1 cellular context compared by ENCODE assay signal in genomic region chr16:70740174-70740918, GRCh38.
TF ChIP-seq lines count a peak whose summit lies in the region.

No MANE protein-coding gene starts in this region.

TF ChIP-seq in HepG2, 621 proteins besides CTCF, POLR2A, EP300 and RAD21 (continued from another document):
- TF ChIP-seq, protein P1, sequence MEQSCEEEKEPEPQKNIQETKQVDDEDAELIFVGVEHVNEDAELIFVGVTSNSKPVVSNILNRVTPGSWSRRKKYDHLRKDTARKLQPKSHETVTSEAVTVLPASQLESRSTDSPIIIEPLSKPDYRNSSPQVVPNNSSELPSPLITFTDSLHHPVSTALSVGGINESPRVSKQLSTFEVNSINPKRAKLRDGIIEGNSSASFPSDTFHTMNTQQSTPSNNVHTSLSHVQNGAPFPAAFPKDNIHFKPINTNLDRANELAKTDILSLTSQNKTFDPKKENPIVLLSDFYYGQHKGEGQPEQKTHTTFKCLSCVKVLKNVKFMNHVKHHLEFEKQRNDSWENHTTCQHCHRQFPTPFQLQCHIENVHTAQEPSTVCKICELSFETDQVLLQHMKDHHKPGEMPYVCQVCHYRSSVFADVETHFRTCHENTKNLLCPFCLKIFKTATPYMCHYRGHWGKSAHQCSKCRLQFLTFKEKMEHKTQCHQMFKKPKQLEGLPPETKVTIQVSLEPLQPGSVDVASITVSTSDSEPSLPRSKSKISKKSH (CRISPR knock-in tag; IDR thresholded peaks at IDR 0.05; ENCODE audit: borderline replicate concordance) = no peak
- TF ChIP-seq SAFB2 (CRISPR knock-in tag; IDR thresholded peaks at IDR 0.05; ENCODE audit: borderline replicate concordance, low read depth) (no peak), ZFP37 (CRISPR knock-in tag; IDR thresholded peaks at IDR 0.05; ENCODE audit: borderline replicate concordance) (no peak), ZFY (CRISPR knock-in tag; IDR thresholded peaks at IDR 0.05) (0 out of 2 replicates have a peak, but pooled peaks have one; percentile 37), NFIB (CRISPR knock-in tag; IDR thresholded peaks at IDR 0.05; ENCODE audit: borderline replicate concordance) (no peak), ADNP (CRISPR knock-in tag; IDR thresholded peaks at IDR 0.05) (no peak), KDM6A (CRISPR knock-in tag; IDR thresholded peaks at IDR 0.05; ENCODE audit: low read depth) (no peak), ATF7-NPFF (CRISPR knock-in tag; IDR thresholded peaks at IDR 0.05; ENCODE audit: low read depth) (no peak), MED1 (CRISPR knock-in tag; IDR thresholded peaks at IDR 0.05) (no peak), ZNF432 (CRISPR knock-in tag; IDR thresholded peaks at IDR 0.05; ENCODE audit: borderline replicate concordance) (no peak), KMT2B (CRISPR knock-in tag; IDR thresholded peaks at IDR 0.05) (no peak), PAXIP1 (CRISPR knock-in tag; conservative IDR thresholded peaks at IDR 0.05) (0 out of 2 replicates have a peak, but pooled peaks have one; percentile 17), SMAD3 (CRISPR knock-in tag; IDR thresholded peaks at IDR 0.05) (no peak), ZNF747 (CRISPR knock-in tag; IDR thresholded peaks at IDR 0.05; ENCODE audit: borderline replicate concordance) (no peak), ZNF775 (CRISPR knock-in tag; IDR thresholded peaks at IDR 0.05; ENCODE audit: borderline replicate concordance) (no peak), CCAR2 (optimal IDR thresholded peaks at IDR 0.05; ENCODE audit: low read depth, low read length) (no peak)
